8 cellular contexts compared by ENCODE assay signal in genomic region chr5:34007116-34007674, GRCh38. TPM values are rescaled to one million over a fixed set of nuclear protein-coding genes. Genes with fewer than 3 reads are reported as not detected.
DNase-seq lines count a peak whose midpoint lies in the region; ATAC-seq and TF ChIP-seq lines count a peak whose summit lies in the region.

No MANE protein-coding gene starts in this region.

- no peak for DNase-seq in activated naive CD4-positive, alpha-beta T cell (lab: John Stamatoyannopoulos, UW)
- DNase-seq in WTC11 (ENCODE audit: low spot score) (no peak), glutamatergic neuron (no peak), ovary (peak in 3 of 5 donors; percentile 33 to 43 (median 35)), NCI-H2196 (lab: John Stamatoyannopoulos, UW; ENCODE audit: unreplicated experiment) (no peak), COR-L47 (lab: John Stamatoyannopoulos, UW) (no peak)

- TF ChIP-seq EP300 in ovary (IDR thresholded peaks at IDR 0.05) = no peak

- H3K27ac ChIP-seq in ovary = peak overlapping the region; percentile 34 to 85

- CTCF ChIA-PET in WTC11 (lab: Charles Lee) = interaction anchor here (0.5 to 1.7 kb wide), 3 partner anchors 9 to 912 kb away, joined by 3 to 10 read pairs (median 4); no protein-coding TSS in a partner anchor

- TF ChIP-seq CTCF in WTC11 (IDR thresholded peaks at IDR 0.05) = no peak
- no peak for TF ChIP-seq CTCF in glutamatergic neuron (IDR thresholded peaks at IDR 0.05; ENCODE audit: partially characterized antibody, unreplicated experiment)
- no peak for TF ChIP-seq CTCF in ovary (IDR thresholded peaks at IDR 0.05)

- H3K36me3 ChIP-seq in ovary = no peaks in the 10 kb centered on the region

- WGBS in ovary, 3 donors = 8 to 12% (median 11%) methylated on average over 16 of the region's 16 CpGs

- H3K4me1 Mint-ChIP-seq in activated naive CD4-positive, alpha-beta T cell treated with anti-CD3 and anti-CD28 coated beads, Interleukin-2, amount 50 U/mL, for 24 hours = peaks cover 28% of the 10 kb centered on the region
- H3K4me1 Mint-ChIP-seq in WTC11 = peaks cover 18% of the 10 kb centered on the region
- H3K4me1 Mint-ChIP-seq in glutamatergic neuron (ENCODE audit: low read depth, unreplicated experiment) = peaks cover 9% of the 10 kb centered on the region

- H3K4me3 Mint-ChIP-seq in activated naive CD4-positive, alpha-beta T cell treated with anti-CD3 and anti-CD28 coated beads, Interleukin-2, amount 50 U/mL, for 24 hours = peak overlapping the region; percentile 91
- H3K4me3 Mint-ChIP-seq in WTC11 (peak overlapping the region; percentile 83), glutamatergic neuron (ENCODE audit: unreplicated experiment) (peak overlapping the region; percentile 96)

- peak overlapping the region; percentile 54 for H3K4me3 ChIP-seq in ovary

- H3K36me3 Mint-ChIP-seq in activated naive CD4-positive, alpha-beta T cell treated with anti-CD3 and anti-CD28 coated beads, Interleukin-2, amount 50 U/mL, for 24 hours = peaks cover 2% of the 10 kb centered on the region
- H3K36me3 Mint-ChIP-seq in WTC11 (peaks cover 13% of the 10 kb centered on the region), glutamatergic neuron (ENCODE audit: unreplicated experiment) (peaks cover 6% of the 10 kb centered on the region)

- no peaks in the 10 kb centered on the region for H3K4me1 ChIP-seq in ovary (ENCODE audit: insufficient read depth)

- no peaks in the 10 kb centered on the region for H3K9me3 Mint-ChIP-seq in activated naive CD4-positive, alpha-beta T cell treated with anti-CD3 and anti-CD28 coated beads, Interleukin-2, amount 50 U/mL, for 24 hours
- no peaks in the 10 kb centered on the region for H3K9me3 Mint-ChIP-seq in WTC11
- H3K9me3 Mint-ChIP-seq in glutamatergic neuron (ENCODE audit: unreplicated experiment) = peaks cover 5% of the 10 kb centered on the region

- TF ChIP-seq POLR2A in ovary (IDR thresholded peaks at IDR 0.05) = no peak

- intact Hi-C loops in ovary (cut with DNase I) = no loop called here

- peak overlapping the region; percentile 88 for H3K27ac Mint-ChIP-seq in activated naive CD4-positive, alpha-beta T cell treated with anti-CD3 and anti-CD28 coated beads, Interleukin-2, amount 50 U/mL, for 24 hours
- H3K27ac Mint-ChIP-seq in WTC11 (peak overlapping the region; percentile 72), glutamatergic neuron (ENCODE audit: unreplicated experiment) (peak overlapping the region; percentile 91)

- no peaks in the 10 kb centered on the region for H3K9me3 ChIP-seq in ovary

- H3K27me3 ChIP-seq in ovary = no peaks in the 10 kb centered on the region

- 0 out of 2 replicates have a peak, but pooled peaks have one; percentile 3 for ATAC-seq in WTC11
- ATAC-seq in GM18517 (IDR thresholded peaks at IDR 0.05; ENCODE audit: unreplicated experiment) = no peak

- H3K27me3 Mint-ChIP-seq in activated naive CD4-positive, alpha-beta T cell treated with anti-CD3 and anti-CD28 coated beads, Interleukin-2, amount 50 U/mL, for 24 hours = no peaks in the 10 kb centered on the region
- no peaks in the 10 kb centered on the region for H3K27me3 Mint-ChIP-seq in WTC11 (ENCODE audit: low read depth)
- H3K27me3 Mint-ChIP-seq in glutamatergic neuron (ENCODE audit: unreplicated experiment) = peaks cover 4% of the 10 kb centered on the region

- POLR2A ChIA-PET in WTC11 (lab: Charles Lee) = no interaction called here

TF ChIP-seq in WTC11, 78 proteins besides CTCF, POLR2A, EP300 and RAD21 (continues in another document):
- TF ChIP-seq IRF1 (CRISPR knock-in tag; IDR thresholded peaks at IDR 0.05) (no peak), NR1H2 (CRISPR knock-in tag; IDR thresholded peaks at IDR 0.05) (no peak), SMAD3 (CRISPR knock-in tag; IDR thresholded peaks at IDR 0.05; ENCODE audit: borderline replicate concordance) (no peak), FOXP1 (CRISPR knock-in tag; IDR thresholded peaks at IDR 0.05; ENCODE audit: borderline replicate concordance) (no peak)
- TF ChIP-seq, protein P1, sequence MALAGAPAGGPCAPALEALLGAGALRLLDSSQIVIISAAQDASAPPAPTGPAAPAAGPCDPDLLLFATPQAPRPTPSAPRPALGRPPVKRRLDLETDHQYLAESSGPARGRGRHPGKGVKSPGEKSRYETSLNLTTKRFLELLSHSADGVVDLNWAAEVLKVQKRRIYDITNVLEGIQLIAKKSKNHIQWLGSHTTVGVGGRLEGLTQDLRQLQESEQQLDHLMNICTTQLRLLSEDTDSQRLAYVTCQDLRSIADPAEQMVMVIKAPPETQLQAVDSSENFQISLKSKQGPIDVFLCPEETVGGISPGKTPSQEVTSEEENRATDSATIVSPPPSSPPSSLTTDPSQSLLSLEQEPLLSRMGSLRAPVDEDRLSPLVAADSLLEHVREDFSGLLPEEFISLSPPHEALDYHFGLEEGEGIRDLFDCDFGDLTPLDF (CRISPR knock-in tag; IDR thresholded peaks at IDR 0.05) = no peak
- TF ChIP-seq, protein P2, sequence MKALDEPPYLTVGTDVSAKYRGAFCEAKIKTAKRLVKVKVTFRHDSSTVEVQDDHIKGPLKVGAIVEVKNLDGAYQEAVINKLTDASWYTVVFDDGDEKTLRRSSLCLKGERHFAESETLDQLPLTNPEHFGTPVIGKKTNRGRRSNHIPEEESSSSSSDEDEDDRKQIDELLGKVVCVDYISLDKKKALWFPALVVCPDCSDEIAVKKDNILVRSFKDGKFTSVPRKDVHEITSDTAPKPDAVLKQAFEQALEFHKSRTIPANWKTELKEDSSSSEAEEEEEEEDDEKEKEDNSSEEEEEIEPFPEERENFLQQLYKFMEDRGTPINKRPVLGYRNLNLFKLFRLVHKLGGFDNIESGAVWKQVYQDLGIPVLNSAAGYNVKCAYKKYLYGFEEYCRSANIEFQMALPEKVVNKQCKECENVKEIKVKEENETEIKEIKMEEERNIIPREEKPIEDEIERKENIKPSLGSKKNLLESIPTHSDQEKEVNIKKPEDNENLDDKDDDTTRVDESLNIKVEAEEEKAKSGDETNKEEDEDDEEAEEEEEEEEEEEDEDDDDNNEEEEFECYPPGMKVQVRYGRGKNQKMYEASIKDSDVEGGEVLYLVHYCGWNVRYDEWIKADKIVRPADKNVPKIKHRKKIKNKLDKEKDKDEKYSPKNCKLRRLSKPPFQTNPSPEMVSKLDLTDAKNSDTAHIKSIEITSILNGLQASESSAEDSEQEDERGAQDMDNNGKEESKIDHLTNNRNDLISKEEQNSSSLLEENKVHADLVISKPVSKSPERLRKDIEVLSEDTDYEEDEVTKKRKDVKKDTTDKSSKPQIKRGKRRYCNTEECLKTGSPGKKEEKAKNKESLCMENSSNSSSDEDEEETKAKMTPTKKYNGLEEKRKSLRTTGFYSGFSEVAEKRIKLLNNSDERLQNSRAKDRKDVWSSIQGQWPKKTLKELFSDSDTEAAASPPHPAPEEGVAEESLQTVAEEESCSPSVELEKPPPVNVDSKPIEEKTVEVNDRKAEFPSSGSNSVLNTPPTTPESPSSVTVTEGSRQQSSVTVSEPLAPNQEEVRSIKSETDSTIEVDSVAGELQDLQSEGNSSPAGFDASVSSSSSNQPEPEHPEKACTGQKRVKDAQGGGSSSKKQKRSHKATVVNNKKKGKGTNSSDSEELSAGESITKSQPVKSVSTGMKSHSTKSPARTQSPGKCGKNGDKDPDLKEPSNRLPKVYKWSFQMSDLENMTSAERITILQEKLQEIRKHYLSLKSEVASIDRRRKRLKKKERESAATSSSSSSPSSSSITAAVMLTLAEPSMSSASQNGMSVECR (CRISPR knock-in tag; IDR thresholded peaks at IDR 0.05; ENCODE audit: borderline replicate concordance) = no peak
- TF ChIP-seq, protein P3, sequence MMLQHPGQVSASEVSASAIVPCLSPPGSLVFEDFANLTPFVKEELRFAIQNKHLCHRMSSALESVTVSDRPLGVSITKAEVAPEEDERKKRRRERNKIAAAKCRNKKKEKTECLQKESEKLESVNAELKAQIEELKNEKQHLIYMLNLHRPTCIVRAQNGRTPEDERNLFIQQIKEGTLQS (CRISPR knock-in tag; conservative IDR thresholded peaks at IDR 0.05) = no peak

RNA-seq across cellular contexts. Expression of gene AMACR, which starts 0.7 kb away (rescaled TPM):
- total RNA-seq in WTC11 (2021) (11.2 to 12.0 TPM (median 11.9 TPM) in 3 replicates), glutamatergic neuron (ENCODE audit: unreplicated experiment) (9.0 TPM), ovary (10 to 100 TPM in 2 of 7 donors, 1 to 10 TPM in 5; 3.9 to 11.3 (median 7.8) TPM)
- 10 to 100 TPM in 1 of 2 donors, 1 to 10 TPM in 1; 7.3 to 13.4 TPM for polyA plus RNA-seq in ovary

RNA-seq across cellular contexts. Expression of gene SLC45A2, which starts 22.7 kb away (rescaled TPM):
- total RNA-seq in WTC11 (2021) = not detected in 3 replicates
- total RNA-seq in glutamatergic neuron (ENCODE audit: unreplicated experiment) = 0.76 TPM
- total RNA-seq in ovary = under 1 TPM in 1 of 7 donors, not detected in 6; 0.15 TPM
- polyA plus RNA-seq in ovary = not detected

RNA-seq across cellular contexts. Expression of gene C1QTNF3, which starts 35.8 kb away (rescaled TPM):
- total RNA-seq in WTC11 (2021) (1.2 to 2.1 TPM (median 2.0 TPM) in 3 replicates), glutamatergic neuron (ENCODE audit: unreplicated experiment) (9.0 TPM), ovary (1 to 10 TPM; 3.0 to 5.6 (median 4.4) TPM)
- 10 to 100 TPM in 1 of 2 donors, 1 to 10 TPM in 1; 2.8 to 17.9 TPM for polyA plus RNA-seq in ovary

Comparison
In these comparisons a context has a peak if more than half of its experiments do, and no peak if none do; other contexts are left out.
1. DNase-seq: peak in ovary (3 of 5); none in activated naive CD4-positive, alpha-beta T cell (0 of 4), WTC11 (single experiment), glutamatergic neuron (single experiment), NCI-H2196 (single experiment) and COR-L47 (single experiment).
2. Peak in every context shown above with its lines, with median percentiles within 50 percentile points of each other: H3K27ac Mint-ChIP-seq and H3K4me3 Mint-ChIP-seq.